8 cellular contexts compared by ENCODE assay signal in genomic region chr6:25280617-25280990, GRCh38. TPM values are rescaled to one million over a fixed set of nuclear protein-coding genes. Genes with fewer than 3 reads are reported as not detected.
DNase-seq lines count a peak whose midpoint lies in the region; ATAC-seq and TF ChIP-seq lines count a peak whose summit lies in the region.

No MANE protein-coding gene starts in this region.

- POLR2A ChIA-PET in activated B cell treated with CpG ODN at 0.5 μM for 24 hours (lab: Charles Lee): interaction anchor here (0.6 to 2.0 kb wide), 4 partner anchors 18 to 124 kb away, joined by 3 to 9 read pairs (median 6); no protein-coding TSS in a partner anchor

- H3K4me3 Mint-ChIP-seq in activated B cell treated with CpG ODN at 0.5 μM for 24 hours: peak overlapping the region; percentile 87
- H3K4me3 Mint-ChIP-seq in stimulated activated naive B cell treated with anti-CD40 and anti-IgM and Interleukin-4, amounts not matched to agents 10 μg/mL and 1 μg/mL and 100 μg/mL, for 72 hours: peak overlapping the region; percentile 86 to 95

- H3K4me1 Mint-ChIP-seq in activated B cell treated with CpG ODN at 0.5 μM for 24 hours: peaks cover 34% of the 10 kb centered on the region
- peaks cover 15 to 30% of the 10 kb centered on the region in 2 donors for H3K4me1 Mint-ChIP-seq in stimulated activated naive B cell treated with anti-CD40 and anti-IgM and Interleukin-4, amounts not matched to agents 10 μg/mL and 1 μg/mL and 100 μg/mL, for 72 hours

- H3K27me3 ChIP-seq in iPS-15b (ENCODE audit: control insufficient read depth, insufficient read depth, low read length): peaks cover 2% of the 10 kb centered on the region

- intact Hi-C loops in activated B cell treated with CpG ODN at 0.5 μM for 24 hours (cut with micrococcal nuclease): no loop called here

- no peaks in the 10 kb centered on the region for H3K27me3 Mint-ChIP-seq in activated B cell treated with CpG ODN at 0.5 μM for 24 hours
- peaks cover 0 to 4% of the 10 kb centered on the region in 2 donors for H3K27me3 Mint-ChIP-seq in stimulated activated naive B cell treated with anti-CD40 and anti-IgM and Interleukin-4, amounts not matched to agents 10 μg/mL and 1 μg/mL and 100 μg/mL, for 72 hours

- H3K9me3 ChIP-seq in iPS-15b (ENCODE audit: control insufficient read depth, insufficient read depth, low read length): no peaks in the 10 kb centered on the region

- no peak overlapping the region for H3K27ac Mint-ChIP-seq in activated B cell treated with CpG ODN at 0.5 μM for 24 hours
- no peak overlapping the region for H3K27ac Mint-ChIP-seq in stimulated activated naive B cell treated with anti-CD40 and anti-IgM and Interleukin-4, amounts not matched to agents 10 μg/mL and 1 μg/mL and 100 μg/mL, for 72 hours

- peaks cover 7% of the 10 kb centered on the region for H3K36me3 Mint-ChIP-seq in activated B cell treated with CpG ODN at 0.5 μM for 24 hours (ENCODE audit: low read depth)
- no peaks in the 10 kb centered on the region for H3K36me3 Mint-ChIP-seq in stimulated activated naive B cell treated with anti-CD40 and anti-IgM and Interleukin-4, amounts not matched to agents 10 μg/mL and 1 μg/mL and 100 μg/mL, for 72 hours

- H3K4me1 ChIP-seq in iPS-15b (ENCODE audit: control insufficient read depth, insufficient read depth, low read length): peaks cover 12% of the 10 kb centered on the region

- H3K4me3 ChIP-seq in iPS-15b (ENCODE audit: low read depth, low read length): peak overlapping the region; percentile 97

- DNase-seq in NCI-H2227 (lab: John Stamatoyannopoulos, UW; ENCODE audit: unreplicated experiment) (peak; percentile 36), NCI-H2227 treated with DMSO at 0.1 percent for 48 hours (lab: John Stamatoyannopoulos, UW) (no peak), activated B cell treated with CpG ODN at 0.5 μM for 24 hours (no peak), pons (ENCODE audit: low spot score) (no peak)
- no peak for DNase-seq in stimulated activated naive B cell treated with anti-CD40 and anti-IgM and Interleukin-4, amounts not matched to agents 10 μg/mL and 1 μg/mL and 100 μg/mL, for 72 hours
- no peak for DNase-seq in activated CD8-positive, alpha-beta memory T cell treated with anti-CD3 and anti-CD28 coated beads for 24 hours

- CTCF ChIA-PET in activated B cell treated with CpG ODN at 0.5 μM for 24 hours (lab: Charles Lee): interaction anchor here (0.7 to 3.0 kb wide), 4 partner anchors 200 to 276 kb away, joined by 3 to 29 read pairs (median 6); no protein-coding TSS in a partner anchor

- H3K9ac ChIP-seq in iPS-15b (ENCODE audit: low read depth, low read length): no peak overlapping the region

- no peaks in the 10 kb centered on the region for H3K9me3 Mint-ChIP-seq in activated B cell treated with CpG ODN at 0.5 μM for 24 hours
- H3K9me3 Mint-ChIP-seq in stimulated activated naive B cell treated with anti-CD40 and anti-IgM and Interleukin-4, amounts not matched to agents 10 μg/mL and 1 μg/mL and 100 μg/mL, for 72 hours: no peaks in the 10 kb centered on the region

- TF ChIP-seq CTCF in activated B cell treated with CpG ODN at 0.5 μM for 24 hours (IDR thresholded peaks at IDR 0.05): no peak

- ATAC-seq in activated B cell treated with CpG ODN at 0.5 μM for 24 hours (ENCODE audit: low read depth) (no peak), GM21390 (IDR thresholded peaks at IDR 0.05; ENCODE audit: unreplicated experiment) (no peak)
- ATAC-seq in stimulated activated naive B cell treated with anti-CD40 and anti-IgM and Interleukin-4, amounts not matched to agents 10 μg/mL and 1 μg/mL and 100 μg/mL, for 72 hours (replicated peaks): no peak

- H3K36me3 ChIP-seq in iPS-15b (ENCODE audit: control insufficient read depth, insufficient read depth, low read length): peaks cover 2% of the 10 kb centered on the region

RNA-seq across cellular contexts. Expression of gene CARMIL1, which starts 1.4 kb away (rescaled TPM):
- total RNA-seq in activated B cell treated with CpG ODN at 0.5 μM for 24 hours: 3.4 and 3.6 TPM in 2 replicates
